Comparison of ENCODE assay signal across 24 cellular contexts in the genomic region with DNA sequence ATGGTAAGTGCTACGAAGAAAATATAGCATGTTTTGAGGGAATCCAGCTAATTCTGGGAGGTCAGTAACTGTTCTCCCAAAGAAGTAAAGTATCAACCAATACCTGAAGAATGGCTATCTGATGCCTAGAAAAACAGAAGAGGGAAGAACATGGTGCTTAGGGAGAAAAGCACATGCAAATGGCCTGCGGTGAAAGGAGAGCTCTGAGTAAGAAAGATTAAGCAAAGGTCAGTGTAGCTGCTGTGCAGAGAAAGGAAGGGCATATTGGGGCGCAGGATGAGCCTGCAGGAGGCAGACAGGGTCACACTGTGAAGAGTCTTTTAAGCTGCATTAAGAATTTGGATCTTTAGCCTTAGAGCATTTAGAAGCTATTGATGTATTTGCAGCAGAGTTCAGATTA. TPM values are rescaled to one million over a fixed set of nuclear protein-coding genes. Genes with fewer than 3 reads are reported as not detected.
"Had no signal": no experiment of that assay in that cellular context is flagged by ENCODE, and none has a peak within 500 bp of the region (broad histone marks: within the 10 kb centered on the region; RNA-seq: fewer than 3 reads in every experiment).

No MANE protein-coding gene starts in this region.

- H3K27ac Mint-ChIP-seq: activated CD4-positive, alpha-beta T cell treated with anti-CD3 and anti-CD28 coated beads for 36 hours; activated naive CD8-positive, alpha-beta T cell treated with anti-CD3 and anti-CD28 coated beads, Interleukin-2, amount 10 ng/mL, durations not matched to agents 7 days and 5 days; mesothelial cell of epicardium; type B pancreatic cell; WTC11 had no signal

- H3K4me2 ChIP-seq: smooth muscle cell had no signal

- H3K4me1 Mint-ChIP-seq: activated CD4-positive, alpha-beta T cell treated with anti-CD3 and anti-CD28 coated beads for 36 hours; mesothelial cell of epicardium had no signal

- H3K36me3 Mint-ChIP-seq: mesothelial cell of epicardium, type B pancreatic cell, WTC11 had no signal

- H3K27ac ChIP-seq: epithelial cell of prostate, sigmoid colon, thoracic aorta, vagina had no signal

- FAIRE-seq: kidney, TTC549 had no signal

- H3K4me3 Mint-ChIP-seq: activated CD4-positive, alpha-beta T cell treated with anti-CD3 and anti-CD28 coated beads for 36 hours; activated naive CD8-positive, alpha-beta T cell treated with anti-CD3 and anti-CD28 coated beads, Interleukin-2, amount 10 ng/mL, durations not matched to agents 7 days and 5 days; mesothelial cell of epicardium; type B pancreatic cell; WTC11 had no signal

- H3K36me3 ChIP-seq: sigmoid colon, thoracic aorta, vagina had no signal

- H3K4me3 ChIP-seq: heart left ventricle, lung, sigmoid colon, smooth muscle cell, thoracic aorta, vagina had no signal

- H3K27me3 ChIP-seq: heart left ventricle, sigmoid colon, vagina had no signal

- H3K27me3 Mint-ChIP-seq: activated CD4-positive, alpha-beta T cell treated with anti-CD3 and anti-CD28 coated beads for 36 hours had no signal

- H3K9me3 Mint-ChIP-seq: activated naive CD8-positive, alpha-beta T cell treated with anti-CD3 and anti-CD28 coated beads, Interleukin-2, amount 10 ng/mL, durations not matched to agents 7 days and 5 days; mesothelial cell of epicardium; type B pancreatic cell; WTC11 had no signal

- DNase-seq: activated CD4-positive, alpha-beta T cell treated with anti-CD3 and anti-CD28 coated beads for 36 hours; activated CD4-positive, alpha-beta T cell treated with anti-CD3 and anti-CD28 coated beads, Interleukin-2, amount 50 U/mL, for 4 hours; activated CD8-positive, alpha-beta memory T cell treated with anti-CD3 and anti-CD28 coated beads, Interleukin-2, amount 50 U/mL, for 48 hours; activated naive CD4-positive, alpha-beta T cell treated with Interleukin-2 at 50 U/mL for 16 hours; activated naive CD8-positive, alpha-beta T cell treated with anti-CD3 and anti-CD28 coated beads, Interleukin-2, amount 10 ng/mL, durations not matched to agents 7 days and 5 days; activated T-cell treated with anti-CD3 and anti-CD28 coated beads, Interleukin-2, amount 50 U/mL, for 48 hours; amygdala; cortex of kidney; heart left ventricle; kidney; posterior cingulate gyrus; sigmoid colon; stimulated activated CD4-positive, alpha-beta T cell treated with anti-CD3 and anti-CD28 coated beads, Interleukin-15, amount 100 ng/mL, for 24 hours; stimulated activated naive CD4-positive, alpha-beta T cell treated with Interleukin-2 at 50 U/mL for 16 hours had no signal

- H3K9me3 ChIP-seq: heart left ventricle, sigmoid colon, thoracic aorta, vagina had no signal

- ATAC-seq: activated CD4-positive, alpha-beta T cell treated with anti-CD3 and anti-CD28 coated beads for 36 hours; WTC11 had no signal

RNA-seq across cellular contexts. Expression of gene ADRB2, which starts 11.0 kb away (rescaled TPM):
- polyA plus RNA-seq: neural cell had no signal
